Comparison of ENCODE assay signal across 26 cellular contexts in the genomic region with DNA sequence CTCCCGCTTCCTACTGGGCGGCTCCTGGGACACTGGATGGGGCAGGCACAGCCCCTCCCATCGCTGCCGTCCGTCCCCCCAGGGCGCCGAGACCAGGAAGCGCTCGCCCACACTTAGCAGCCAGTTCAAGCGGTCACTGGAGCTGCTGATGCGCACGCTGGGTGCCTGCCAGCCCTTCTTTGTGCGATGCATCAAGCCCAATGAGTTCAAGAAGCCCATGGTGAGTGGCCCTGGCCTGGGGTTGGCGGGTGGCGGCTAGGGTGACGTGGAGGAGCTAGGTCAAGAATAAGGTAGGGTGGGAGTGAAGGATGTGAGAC. TPM values are rescaled to one million over a fixed set of nuclear protein-coding genes. Genes with fewer than 3 reads are reported as not detected.
DNase-seq lines count a peak whose midpoint lies in the region; ATAC-seq, FAIRE-seq and TF ChIP-seq lines count a peak whose summit lies in the region.
"Had no signal": no experiment of that assay in that cellular context is flagged by ENCODE, and none has a peak within 500 bp of the region (broad histone marks: within the 10 kb centered on the region; RNA-seq: fewer than 3 reads in every experiment).

No MANE protein-coding gene starts in this region.

- 37% methylated on average over 9 of the region's 16 CpGs for WGBS in K562 (ENCODE audit: insufficient coverage, low coverage, missing lambda C conversion rate)

- intact Hi-C loops in K562 (cut with micrococcal nuclease): no loop called here

- H3K9ac ChIP-seq in BLaER1 (no peak overlapping the region), K562 (ENCODE audit: insufficient read depth in 1 of 2, low read depth in 2 of 2, low read length in 2 of 2) (no peak overlapping the region)

- H3K79me2 ChIP-seq in K562 (ENCODE audit: control insufficient read depth, insufficient read depth, low read length): no peaks in the 10 kb centered on the region

- no peaks in the 10 kb centered on the region for H3K36me3 ChIP-seq in BLaER1
- no peaks in the 10 kb centered on the region for H3K36me3 ChIP-seq in K562 (ENCODE audit: control insufficient read depth, insufficient read depth, low read length)
- H3K36me3 ChIP-seq: heart right ventricle, left lung had no signal

- H3K4me1 ChIP-seq in BLaER1 (peaks cover 80% of the 10 kb centered on the region), K562 (replicated peaks in 1 of 2; ENCODE audit: control insufficient read depth in 2 of 2, insufficient read depth in 2 of 2, low read length in 2 of 2) (peaks cover 6 to 17% of the 10 kb centered on the region in 2 experiments; a peak in 4 of 5 replicates)

- H3K27me3 ChIP-seq in BLaER1 (no peaks in the 10 kb centered on the region), K562 (ENCODE audit: control insufficient read depth in 2 of 2, insufficient read depth in 2 of 2, low read length in 2 of 2) (peaks cover 0 to 45% of the 10 kb centered on the region in 2 experiments; a peak in 2 of 5 replicates)
- H3K27me3 ChIP-seq: heart right ventricle, left lung had no signal

- no peak for TF ChIP-seq EP300 in K562 (IDR thresholded peaks at IDR 0.05; ENCODE audit: low read length)

- TF ChIP-seq CTCF in K562 (IDR thresholded peaks at IDR 0.05 in 2 of 3, conservative IDR thresholded peaks at IDR 0.05 in 1 of 3; ENCODE audit: insufficient read depth in 2 of 3, low read depth in 1 of 3, low read length in 3 of 3): no peak

- no peak for FAIRE-seq in K562 (lab: Jason Lieb, UNC)
- FAIRE-seq: GM12892 had no signal

- H4K20me1 ChIP-seq in BLaER1: no peaks in the 10 kb centered on the region
- 0 out of 2 replicates have a peak, but pooled peaks cover 3% of the 10 kb centered on the region for H4K20me1 ChIP-seq in K562 (replicated peaks; ENCODE audit: control insufficient read depth, insufficient read depth, low read length)

- peaks cover 2% of the 10 kb centered on the region for H3K9me1 ChIP-seq in K562 (ENCODE audit: control insufficient read depth, insufficient read depth, low read length)

- H3K4me3 ChIP-seq in BLaER1 (no peak overlapping the region), K562 (no peak overlapping the region)
- H3K4me3 ChIP-seq: heart right ventricle, left lung had no signal

- in situ Hi-C loops in K562 (cut with MboI): no loop called here

- POLR2A ChIA-PET in K562 (lab: Yijun Ruan, JAX): interaction anchor here (0.6 kb wide), 1 partner anchor 392 kb away, joined by 4 read pairs; no protein-coding TSS in a partner anchor

- TF ChIP-seq POLR2A in K562 (conservative IDR thresholded peaks at IDR 0.05): no peak

- H3K27ac ChIP-seq in BLaER1: no peak overlapping the region
- no peak overlapping the region for H3K27ac ChIP-seq in K562 (ENCODE audit: extremely low read depth, low read depth, low read length)
- H3K27ac ChIP-seq: epithelial cell of prostate, HL-60, left lung, RWPE1 had no signal

- no peak for TF ChIP-seq RAD21 in K562 (CRISPR knock-in tag; conservative IDR thresholded peaks at IDR 0.05 in 1 of 2, IDR thresholded peaks at IDR 0.05 in 1 of 2)

- H3K9me3 ChIP-seq in BLaER1 (no peaks in the 10 kb centered on the region), K562 (replicated peaks; ENCODE audit: control insufficient read depth, insufficient read depth, low read depth, low read length) (no peaks in the 10 kb centered on the region)
- H3K9me3 ChIP-seq: heart right ventricle, left lung had no signal

- DNase-seq in EH (ENCODE audit: low read depth) (peak; percentile 4), K562 (ENCODE audit: extremely low read depth in 1 of 4, low spot score in 3 of 4) (peak in 3 of 4 experiments; percentile 4 to 57 (median 57)), iris pigment epithelial cell (ENCODE audit: low read depth) (peak; percentile 21), NCI-H2081 treated with DMSO at 0.1 percent for 48 hours (lab: John Stamatoyannopoulos, UW) (no peak), glomerular visceral epithelial cell (ENCODE audit: extremely low spot score) (no peak)
- DNase-seq in stimulated activated CD4-positive, alpha-beta T cell treated with anti-CD3 and anti-CD28 coated beads, Interleukin-12 subunit alpha, Interleukin-12 subunit beta, amount 100 ng/mL, for 4 hours: no peak
- DNase-seq: ACHN; activated B cell treated with CpG ODN at 0.5 μM for 24 hours; activated CD4-positive, alpha-beta T cell treated with anti-CD3 and anti-CD28 coated beads, Interleukin-2, amount 50 U/mL, for 48 hours; activated CD8-positive, alpha-beta memory T cell treated with anti-CD3 and anti-CD28 coated beads, Interleukin-2, amount 50 U/mL, for 48 hours; EL; heart right ventricle; midbrain; naive thymus-derived CD8-positive, alpha-beta T cell; NCI-H1436; NCI-H526 had no signal

- no peak overlapping the region for H2AFZ ChIP-seq in K562 (ENCODE audit: low read depth, low read length)

- BruUV-seq in K562 (replicated peaks; lab: Mats Ljungman, UMichigan): no TSS peak

- H3K4me2 ChIP-seq in BLaER1 (peak overlapping the region; percentile 63), K562 (ENCODE audit: insufficient read depth, low read length) (no peak overlapping the region)

- CTCF ChIA-PET in K562 (lab: Yijun Ruan, JAX; ENCODE audit: low intra/inter-chr PET ratio): no interaction called here

- ATAC-seq in K562: no peak
- ATAC-seq in GM19351 (IDR thresholded peaks at IDR 0.05; ENCODE audit: unreplicated experiment): no peak
- ATAC-seq: left lung; naive thymus-derived CD8-positive, alpha-beta T cell had no signal

TF ChIP-seq in K562, 482 proteins besides CTCF, POLR2A, EP300 and RAD21 (continues in another document):
- TF ChIP-seq HMBOX1 (IDR thresholded peaks at IDR 0.05) (no peak), ZNF592 (IDR thresholded peaks at IDR 0.05) (no peak), NUFIP1 (IDR thresholded peaks at IDR 0.05; ENCODE audit: partially characterized antibody) (no peak)

RNA-seq across cellular contexts. Expression of gene MYO7A, which starts 44.6 kb away (rescaled TPM):
- total RNA-seq in K562 (2011; cell fraction: chromatin; rRNA removed; ENCODE audit: low replicate concordance): 1.1 and 2.5 TPM in 2 replicates
- total RNA-seq in K562 (2011; cell fraction: nucleolus; rRNA removed): 0.79 and 1.0 TPM in 2 replicates
- 0.53 and 0.73 TPM in 2 replicates for total RNA-seq in K562 (2011; cell fraction: nucleoplasm; rRNA removed)
- total RNA-seq in K562 (2014; rRNA removed): 0.04 and 0.09 TPM in 2 replicates
- 0.04 TPM in 1 of 2 replicates, not detected in the other for total RNA-seq in K562 (2014; rRNA removed; fragmentation: Illumina TruSeq; extraction: Trizol)
- 0.07 TPM in 1 of 2 replicates, not detected in the other for total RNA-seq in K562 (2015; rRNA removed; fragmentation: Illumina TruSeq; extraction: Trizol)
- 0.07 and 0.11 TPM in 2 replicates for total RNA-seq in K562 (2021)
- 0.10 and 0.14 TPM in 2 replicates for polyA plus RNA-seq in K562 (2011; rRNA removed)
- 0.13 and 0.19 TPM in 2 replicates for polyA plus RNA-seq in K562 (2011; cell fraction: cytosol; rRNA removed)
- 1.0 and 1.3 TPM in 2 replicates for polyA plus RNA-seq in K562 (2011; cell fraction: nucleus; rRNA removed)
- polyA plus RNA-seq in K562 (2012): 0.04 and 0.35 TPM in 2 replicates
- 0.03 and 0.06 TPM in 2 replicates for polyA plus RNA-seq in K562 (2014; fragmentation: Illumina TruSeq; extraction: Trizol)
- polyA plus RNA-seq in K562 (2014; fragmentation: Nextera tagmentation; extraction: Ambion mirVana): under 1 TPM in 1 of 2 experiments, not detected in 1; 0.01 TPM
- 0.11 TPM in 1 of 2 replicates, not detected in the other for polyA plus RNA-seq in K562 (2014; rRNA removed)
- 0.11 and 0.21 TPM in 2 replicates for polyA minus RNA-seq in K562 (2011; rRNA and poly(A)+ RNA removed)
- polyA minus RNA-seq in K562 (2011; cell fraction: cytosol; rRNA and poly(A)+ RNA removed): not detected in 2 replicates
- polyA minus RNA-seq in K562 (2011; cell fraction: nucleus; rRNA and poly(A)+ RNA removed): 0.22 and 0.40 TPM in 2 replicates
- total RNA-seq: M059J, osteocyte had no signal
- polyA plus RNA-seq: IgD-negative memory B cell; naive thymus-derived CD8-positive, alpha-beta T cell had no signal

Comparison
In these comparisons a context has a peak if more than half of its experiments do, and no peak if none do; other contexts are left out.
1. DNase-seq: peak in EH (single experiment), K562 (3 of 4) and iris pigment epithelial cell (single experiment); none in stimulated activated CD4-positive, alpha-beta T cell treated with anti-CD3 and anti-CD28 coated beads, Interleukin-12 subunit alpha, Interleukin-12 subunit beta, amount 100 ng/mL, for 4 hours (single experiment), NCI-H2081 treated with DMSO at 0.1 percent for 48 hours (single experiment) and glomerular visceral epithelial cell (single experiment).